In genomic region chr16:1278456-1278855, GRCh38 we compare ENCODE assay signal across 1 cellular context.
TF ChIP-seq lines count a peak whose summit lies in the region.

No MANE protein-coding gene starts in this region.

TF ChIP-seq in K562, 482 proteins besides CTCF, POLR2A, EP300 and RAD21:
- TF ChIP-seq SLC30A9 (CRISPR knock-in tag; IDR thresholded peaks at IDR 0.05): no peak
- TF ChIP-seq E2F3 (CRISPR knock-in tag; IDR thresholded peaks at IDR 0.05): no peak
- TF ChIP-seq JUND (IDR thresholded peaks at IDR 0.05; ENCODE audit: borderline replicate concordance, low read depth, low read length): no peak
- TF ChIP-seq JUND (tag; IDR thresholded peaks at IDR 0.05; ENCODE audit: borderline replicate concordance, low read depth, low read length): no peak
- TF ChIP-seq CHAMP1 (IDR thresholded peaks at IDR 0.05): no peak
- no peak for TF ChIP-seq NFIC (IDR thresholded peaks at IDR 0.05)
- no peak for TF ChIP-seq ELF4 (CRISPR knock-in tag; IDR thresholded peaks at IDR 0.05)
- TF ChIP-seq ZNF239 (CRISPR knock-in tag; IDR thresholded peaks at IDR 0.05): no peak
- no peak for TF ChIP-seq PBX2 (CRISPR knock-in tag; IDR thresholded peaks at IDR 0.05; ENCODE audit: low read depth)
- no peak for TF ChIP-seq PBX2 (tag; conservative IDR thresholded peaks at IDR 0.05; ENCODE audit: low read depth)
- TF ChIP-seq ZNF780A (CRISPR knock-in tag; IDR thresholded peaks at IDR 0.05): no peak
- TF ChIP-seq ZNF274 (IDR thresholded peaks at IDR 0.05; ENCODE audit: borderline replicate concordance, low read depth, low read length): no peak
TF ChIP-seq in K562: peak in this region for 0.
